Comparison of ENCODE assay signal across 10 cellular contexts in the genomic region with DNA sequence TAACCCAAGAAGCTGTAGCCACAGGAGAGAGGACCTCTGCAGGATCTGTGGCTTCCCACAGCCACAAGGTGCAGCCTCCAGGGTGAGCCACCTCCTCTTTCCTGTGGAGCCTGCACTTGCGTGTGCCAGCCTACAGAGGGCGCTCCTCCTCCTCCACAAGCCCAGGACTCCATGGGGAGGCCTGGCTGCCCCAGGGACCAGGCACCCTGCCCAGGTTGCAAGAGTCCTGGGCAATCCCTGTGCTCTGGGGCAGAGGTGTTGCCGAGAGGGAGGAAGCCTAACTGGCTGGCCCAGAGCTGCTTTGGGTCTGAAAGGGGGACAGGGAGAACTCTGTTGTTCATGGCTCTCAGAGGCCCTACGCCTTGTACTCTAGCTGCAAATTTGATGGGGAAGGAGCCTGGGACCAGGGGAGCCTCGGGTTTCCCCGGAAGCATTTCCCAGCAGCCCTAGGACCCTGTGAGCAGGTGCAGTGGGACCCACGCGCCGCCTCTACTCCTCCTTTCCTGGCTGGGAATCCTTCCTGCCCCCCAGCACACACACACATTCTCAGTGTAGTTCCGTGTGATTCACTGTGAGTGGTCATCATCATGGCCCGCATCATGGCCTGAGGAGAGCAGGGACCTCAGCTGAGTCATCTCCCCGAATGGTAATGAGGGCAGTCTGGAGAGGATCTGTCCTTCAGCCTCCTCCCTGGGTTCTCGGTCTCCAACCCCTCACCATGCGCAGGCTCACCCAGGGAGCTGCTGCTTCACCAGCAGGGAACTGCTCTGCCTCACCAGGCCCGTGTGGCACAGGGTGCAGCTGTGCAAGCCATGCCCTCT. TPM values are rescaled to one million over a fixed set of nuclear protein-coding genes. Genes with fewer than 3 reads are reported as not detected.
DNase-seq lines count a peak whose midpoint lies in the region; ATAC-seq and TF ChIP-seq lines count a peak whose summit lies in the region.
"Had no signal": no experiment of that assay in that cellular context is flagged by ENCODE, and none has a peak within 500 bp of the region (broad histone marks: within the 10 kb centered on the region; RNA-seq: fewer than 3 reads in every experiment).

No MANE protein-coding gene starts in this region.

- H3K27ac ChIP-seq in effector memory CD4-positive, alpha-beta T cell (ENCODE audit: insufficient read depth, low read length, poor library complexity, severe bottlenecking), result no peak overlapping the region
- H3K27ac ChIP-seq in testis, result no peak overlapping the region
- H3K27ac ChIP-seq: BLaER1, epithelial cell of prostate had no signal

- H3K9me3 ChIP-seq in effector memory CD4-positive, alpha-beta T cell (ENCODE audit: control insufficient read depth, low read length), result no peaks in the 10 kb centered on the region
- H3K9me3 ChIP-seq in mucosa of descending colon (no peaks in the 10 kb centered on the region), testis (no peaks in the 10 kb centered on the region)

- DNase-seq in NCI-H1092 (lab: John Stamatoyannopoulos, UW) (peak; percentile 7), NCI-H1092 treated with DMSO at 0.1 percent for 48 hours (lab: John Stamatoyannopoulos, UW) (no peak), NCI-H1694 treated with DMSO at 0.1 percent for 48 hours (lab: John Stamatoyannopoulos, UW) (peak; percentile 28), mucosa of descending colon (peak; percentile 38 to 60 (median 56)), testis (peak; percentile 22)
- peak; percentile 76 for DNase-seq in activated CD4-positive, alpha-beta T cell treated with anti-CD3 and anti-CD28 coated beads for 48 hours
- peak; percentile 34 to 36 (median 36) for DNase-seq in effector memory CD4-positive, alpha-beta T cell

- intact Hi-C loops in mucosa of descending colon (cut with DNase I, micrococcal nuclease) (no loop called here), testis (cut with DNase I; ENCODE audit: low total_unique reads) (no loop called here)

- 68 to 78% methylated on average over 8 to 15 of the region's 15 CpGs for WGBS in testis, 2 donors

- peak; percentile 90 for ATAC-seq in mucosa of descending colon
- ATAC-seq in GM21390 (IDR thresholded peaks at IDR 0.05; ENCODE audit: unreplicated experiment), result no peak

- H3K4me3 ChIP-seq in effector memory CD4-positive, alpha-beta T cell (ENCODE audit: insufficient read depth, low read depth, low read length, poor library complexity, severe bottlenecking), result no peak overlapping the region
- H3K4me3 ChIP-seq in mucosa of descending colon, result no peak overlapping the region
- H3K4me3 ChIP-seq in testis, result no peak overlapping the region
- H3K4me3 ChIP-seq: BLaER1 had no signal

- TF ChIP-seq CTCF in mucosa of descending colon (IDR thresholded peaks at IDR 0.05) (peak; percentile 75), testis (IDR thresholded peaks at IDR 0.05) (peak in 2 of 3 experiments; percentile 13 to 47)

- no peak for TF ChIP-seq POLR2A in testis (IDR thresholded peaks at IDR 0.05)

- no peaks in the 10 kb centered on the region for H3K36me3 ChIP-seq in effector memory CD4-positive, alpha-beta T cell (ENCODE audit: control insufficient read depth, insufficient read depth, low read length)
- H3K36me3 ChIP-seq in mucosa of descending colon (ENCODE audit: low read depth), result no peaks in the 10 kb centered on the region
- H3K36me3 ChIP-seq in testis (ENCODE audit: low read depth, missing control alignments), result no peaks in the 10 kb centered on the region
- H3K36me3 ChIP-seq: BLaER1 had no signal

- no peaks in the 10 kb centered on the region for H3K27me3 ChIP-seq in effector memory CD4-positive, alpha-beta T cell (replicated peaks; ENCODE audit: control insufficient read depth, insufficient read depth, low read length, poor library complexity, severe bottlenecking)
- no peaks in the 10 kb centered on the region for H3K27me3 ChIP-seq in testis
- H3K27me3 ChIP-seq: BLaER1 had no signal

- no peaks in the 10 kb centered on the region for H3K4me1 ChIP-seq in effector memory CD4-positive, alpha-beta T cell (ENCODE audit: control insufficient read depth, insufficient read depth, low read length, poor library complexity, severe bottlenecking)
- H3K4me1 ChIP-seq in mucosa of descending colon (ENCODE audit: low read depth) (no peaks in the 10 kb centered on the region), testis (no peaks in the 10 kb centered on the region)
- H3K4me1 ChIP-seq: BLaER1 had no signal

RNA-seq across cellular contexts. Expression of a gene that starts 24.3 kb away (rescaled TPM):
- total RNA-seq in mucosa of descending colon (not detected), testis (10 to 100 TPM; 17.9 to 47.6 TPM)
- 80.2 TPM for polyA plus RNA-seq in testis (ENCODE audit: insufficient read depth, low read depth, low replicate concordance)

RNA-seq across cellular contexts. Expression of a gene that starts 28.6 kb away (rescaled TPM):
- total RNA-seq in mucosa of descending colon (1 to 10 TPM in 2 of 3 donors, under 1 TPM in 1; 0.87 to 7.9 (median 5.1) TPM), testis (10 to 100 TPM; 13.9 to 14.9 TPM)
- polyA plus RNA-seq in testis (ENCODE audit: insufficient read depth, low read depth, low replicate concordance), result 56.8 TPM

Comparison
In these comparisons a context has a peak if more than half of its experiments do, and no peak if none do; other contexts are left out.
1. RNA of a gene that starts 24.3 kb away (total RNA-seq): 17.9 to 47.6 TPM in testis; not detected in mucosa of descending colon; every median in the first group is over 10 times any median in the second.